ENCODE assay signal across 17 cellular contexts in genomic region chr21:16113052-16113715, GRCh38.
DNase-seq lines count a peak whose midpoint lies in the region; ATAC-seq and TF ChIP-seq lines count a peak whose summit lies in the region.
"Had no signal": no experiment of that assay in that cellular context is flagged by ENCODE, and none has a peak within 500 bp of the region (broad histone marks: within the 10 kb centered on the region; RNA-seq: fewer than 3 reads in every experiment).

No MANE protein-coding gene starts in this region.

- no TSS peak for BruUV-seq in Calu3 (replicated peaks; lab: Mats Ljungman, UMichigan)

- no peak overlapping the region for H3K4me3 Mint-ChIP-seq in Calu3 (ENCODE audit: low read depth, unreplicated experiment)
- H3K4me3 Mint-ChIP-seq in WTC11, result no peak overlapping the region
- no peak overlapping the region for H3K4me3 Mint-ChIP-seq in nephron progenitor cell
- H3K4me3 Mint-ChIP-seq in activated CD4-positive, alpha-beta memory T cell treated with anti-CD3 and anti-CD28 coated beads for 36 hours, result no peak overlapping the region
- H3K4me3 Mint-ChIP-seq: activated naive CD4-positive, alpha-beta T cell treated with anti-CD3 and anti-CD28 coated beads, Interleukin-2, amount 50 U/mL, for 24 hours; CD8-positive, alpha-beta memory T cell had no signal

- H3K36me3 Mint-ChIP-seq in Calu3 (ENCODE audit: insufficient read depth, unreplicated experiment) (peaks cover 6% of the 10 kb centered on the region), WTC11 (peaks cover 4% of the 10 kb centered on the region), nephron progenitor cell (ENCODE audit: low read depth) (peaks cover 8% of the 10 kb centered on the region)
- H3K36me3 Mint-ChIP-seq in activated CD4-positive, alpha-beta memory T cell treated with anti-CD3 and anti-CD28 coated beads for 36 hours, result no peaks in the 10 kb centered on the region
- H3K36me3 Mint-ChIP-seq: activated naive CD4-positive, alpha-beta T cell treated with anti-CD3 and anti-CD28 coated beads, Interleukin-2, amount 50 U/mL, for 24 hours; CD8-positive, alpha-beta memory T cell had no signal

- H3K27ac Mint-ChIP-seq in Calu3 (ENCODE audit: unreplicated experiment) (peak overlapping the region; percentile 89), WTC11 (peak overlapping the region; percentile 5), nephron progenitor cell (peak overlapping the region; percentile 50)
- no peak overlapping the region for H3K27ac Mint-ChIP-seq in activated CD4-positive, alpha-beta memory T cell treated with anti-CD3 and anti-CD28 coated beads for 36 hours
- H3K27ac Mint-ChIP-seq: activated naive CD4-positive, alpha-beta T cell treated with anti-CD3 and anti-CD28 coated beads, Interleukin-2, amount 50 U/mL, for 24 hours; CD8-positive, alpha-beta memory T cell had no signal

- H3K9me3 Mint-ChIP-seq in Calu3 (ENCODE audit: low read depth, unreplicated experiment) (no peaks in the 10 kb centered on the region), WTC11 (peaks cover 17% of the 10 kb centered on the region), nephron progenitor cell (peaks cover 28% of the 10 kb centered on the region)
- H3K9me3 Mint-ChIP-seq in activated CD4-positive, alpha-beta memory T cell treated with anti-CD3 and anti-CD28 coated beads for 36 hours, result peaks cover 2% of the 10 kb centered on the region
- H3K9me3 Mint-ChIP-seq: activated naive CD4-positive, alpha-beta T cell treated with anti-CD3 and anti-CD28 coated beads, Interleukin-2, amount 50 U/mL, for 24 hours had no signal

- CTCF ChIA-PET in Calu3 (lab: Charles Lee) (no interaction called here), WTC11 (lab: Charles Lee) (no interaction called here)
- CTCF ChIA-PET in activated CD4-positive, alpha-beta memory T cell treated with anti-CD3 and anti-CD28 coated beads for 36 hours (lab: Charles Lee), result interaction anchor here (0.7 kb wide), 1 partner anchor 69 kb away, joined by 4 read pairs; no protein-coding TSS in a partner anchor

- DNase-seq in Calu3, result no peak
- no peak for DNase-seq in WTC11 (ENCODE audit: low spot score)
- DNase-seq in fibroblast of peridontal ligament (ENCODE audit: extremely low read depth), result peak; percentile 10
- DNase-seq in nephron progenitor cell, result no peak
- DNase-seq in middle frontal gyrus (ENCODE audit: extremely low spot score, low spot score), result no peak
- DNase-seq in NK-92 treated with Interleukin-12 subunit alpha and Interleukin-12 subunit beta, amount 100 ng/mL, for 24 hours (lab: John Stamatoyannopoulos, UW), result no peak
- DNase-seq in activated CD4-positive, alpha-beta memory T cell treated with anti-CD3 and anti-CD28 coated beads for 36 hours, result no peak
- DNase-seq: activated CD4-positive, alpha-beta T cell treated with anti-CD3 and anti-CD28 coated beads for 1 hour; CD8-positive, alpha-beta memory T cell; H7; head of caudate nucleus; MV-4-11; NCI-H2171 treated with DMSO at 0.1 percent for 48 hours; stimulated activated naive CD4-positive, alpha-beta T cell; T-helper 2 cell had no signal

- TF ChIP-seq CTCF in Calu3 (IDR thresholded peaks at IDR 0.05; ENCODE audit: unreplicated experiment) (no peak), WTC11 (IDR thresholded peaks at IDR 0.05) (no peak), nephron progenitor cell (IDR thresholded peaks at IDR 0.05) (no peak)

- H3K27me3 Mint-ChIP-seq in Calu3 (ENCODE audit: unreplicated experiment) (no peaks in the 10 kb centered on the region), WTC11 (ENCODE audit: low read depth) (no peaks in the 10 kb centered on the region), nephron progenitor cell (ENCODE audit: low read depth, poor library complexity) (no peaks in the 10 kb centered on the region)
- no peaks in the 10 kb centered on the region for H3K27me3 Mint-ChIP-seq in activated CD4-positive, alpha-beta memory T cell treated with anti-CD3 and anti-CD28 coated beads for 36 hours
- H3K27me3 Mint-ChIP-seq: activated naive CD4-positive, alpha-beta T cell treated with anti-CD3 and anti-CD28 coated beads, Interleukin-2, amount 50 U/mL, for 24 hours; CD8-positive, alpha-beta memory T cell had no signal

- H3K4me1 Mint-ChIP-seq in Calu3 (ENCODE audit: low read depth, unreplicated experiment), result peaks cover 13% of the 10 kb centered on the region
- H3K4me1 Mint-ChIP-seq in WTC11, result peaks cover 20% of the 10 kb centered on the region
- peaks cover 5% of the 10 kb centered on the region for H3K4me1 Mint-ChIP-seq in nephron progenitor cell
- no peaks in the 10 kb centered on the region for H3K4me1 Mint-ChIP-seq in activated CD4-positive, alpha-beta memory T cell treated with anti-CD3 and anti-CD28 coated beads for 36 hours (ENCODE audit: low read depth)
- H3K4me1 Mint-ChIP-seq: activated naive CD4-positive, alpha-beta T cell treated with anti-CD3 and anti-CD28 coated beads, Interleukin-2, amount 50 U/mL, for 24 hours; CD8-positive, alpha-beta memory T cell had no signal

- POLR2A ChIA-PET in WTC11 (lab: Charles Lee), result no interaction called here
- POLR2A ChIA-PET in activated CD4-positive, alpha-beta memory T cell treated with anti-CD3 and anti-CD28 coated beads for 36 hours (lab: Charles Lee), result no interaction called here

- ATAC-seq in WTC11, result no peak
- no peak for ATAC-seq in activated CD4-positive, CD25-positive, alpha-beta regulatory T cell treated with anti-CD3 and anti-CD28 coated beads, Interleukin-2, amount 50 U/mL, for 24 hours

- intact Hi-C loops in Calu3 (cut with micrococcal nuclease; ENCODE audit: unreplicated experiment), result no loop called here
- intact Hi-C loops in activated CD4-positive, alpha-beta memory T cell treated with anti-CD3 and anti-CD28 coated beads for 36 hours (cut with micrococcal nuclease), result no loop called here

TF ChIP-seq in WTC11, 78 proteins besides CTCF, POLR2A, EP300 and RAD21:
- TF ChIP-seq ETV6 (CRISPR knock-in tag; IDR thresholded peaks at IDR 0.05) (no peak), ESRRA (CRISPR knock-in tag; IDR thresholded peaks at IDR 0.05; ENCODE audit: borderline replicate concordance) (no peak), FOXP1 (CRISPR knock-in tag; IDR thresholded peaks at IDR 0.05; ENCODE audit: borderline replicate concordance) (no peak), AFF4 (CRISPR knock-in tag; IDR thresholded peaks at IDR 0.05; ENCODE audit: borderline replicate concordance) (no peak), HMGXB4 (CRISPR knock-in tag; IDR thresholded peaks at IDR 0.05) (no peak)
